ENCODE assay signal across 1 cellular context in the genomic region with DNA sequence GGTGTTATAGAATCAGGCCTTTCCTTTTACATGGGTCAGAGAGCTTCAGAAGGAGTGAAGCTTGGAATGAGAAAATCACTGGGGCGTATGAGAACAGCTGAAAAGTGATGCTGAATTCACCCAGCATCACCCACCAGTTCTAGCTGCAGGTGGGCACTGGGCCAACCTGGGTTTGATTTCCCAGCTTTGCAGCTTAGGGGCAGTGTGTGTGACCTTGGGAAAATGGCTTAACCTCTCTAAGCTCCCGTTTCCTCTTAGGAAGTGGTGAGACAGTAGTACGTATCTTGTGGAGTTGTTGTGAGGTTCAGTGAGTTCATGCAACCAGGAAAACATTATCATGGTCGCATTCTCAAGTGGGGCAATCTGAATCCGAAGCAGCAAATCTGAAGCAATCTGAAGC.
TF ChIP-seq lines count a peak whose summit lies in the region.

No MANE protein-coding gene starts in this region.

TF ChIP-seq in H1, 55 proteins besides CTCF, POLR2A, EP300 and RAD21:
- TF ChIP-seq MAFK (IDR thresholded peaks at IDR 0.05; ENCODE audit: low read depth, low read length) (no peak), BRCA1 (IDR thresholded peaks at IDR 0.05; ENCODE audit: low read depth, low read length) (no peak), KDM5A (IDR thresholded peaks at IDR 0.05; ENCODE audit: low read length) (no peak), ASH2L (IDR thresholded peaks at IDR 0.05; ENCODE audit: low read length) (no peak), POU5F1 (IDR thresholded peaks at IDR 0.05; ENCODE audit: low read depth, low read length) (no peak), GABPA (IDR thresholded peaks at IDR 0.05; ENCODE audit: borderline replicate concordance, insufficient read depth, low read length) (no peak)
